In genomic region chr13:80873589-80873988, GRCh38 we compare ENCODE assay signal across 9 cellular contexts.
DNase-seq lines count a peak whose midpoint lies in the region; ATAC-seq and FAIRE-seq lines count a peak whose summit lies in the region.
"Had no signal": no experiment of that assay in that cellular context is flagged by ENCODE, and none has a peak within 500 bp of the region (broad histone marks: within the 10 kb centered on the region; RNA-seq: fewer than 3 reads in every experiment).

No MANE protein-coding gene starts in this region.

- peak in 1 of 3 experiments; percentile 0 for DNase-seq in effector memory CD8-positive, alpha-beta T cell
- DNase-seq in NCI-H2171 treated with DMSO at 0.1 percent for 48 hours (lab: John Stamatoyannopoulos, UW) (no peak), NCI-H226 (no peak), HTR-8/SVneo (ENCODE audit: insufficient read length, low spot score) (no peak), NCI-H128 (lab: John Stamatoyannopoulos, UW; ENCODE audit: unreplicated experiment) (no peak)

- no peaks in the 10 kb centered on the region for H3K36me3 Mint-ChIP-seq in effector memory CD8-positive, alpha-beta T cell (ENCODE audit: insufficient read depth)

- no peak for FAIRE-seq in HTR-8/SVneo (lab: Jason Lieb, UNC)

- no peaks in the 10 kb centered on the region for H3K27me3 Mint-ChIP-seq in effector memory CD8-positive, alpha-beta T cell

- no peak overlapping the region for H3K27ac Mint-ChIP-seq in effector memory CD8-positive, alpha-beta T cell

- H3K9me3 Mint-ChIP-seq in effector memory CD8-positive, alpha-beta T cell, result no peaks in the 10 kb centered on the region

- H3K4me1 Mint-ChIP-seq in effector memory CD8-positive, alpha-beta T cell (ENCODE audit: low read depth in 2 of 2), result no peaks in the 10 kb centered on the region

- ATAC-seq in GM18498 (IDR thresholded peaks at IDR 0.05; ENCODE audit: unreplicated experiment), result peak; percentile 96
- peak; percentile 55 for ATAC-seq in GM21576 (IDR thresholded peaks at IDR 0.05; ENCODE audit: unreplicated experiment)
- peak; percentile 83 for ATAC-seq in HG03558 (IDR thresholded peaks at IDR 0.05; ENCODE audit: extremely low read depth, unreplicated experiment)
- ATAC-seq in effector memory CD8-positive, alpha-beta T cell (replicated peaks), result peak; percentile 92
- ATAC-seq: mucosa of descending colon had no signal

- no peak overlapping the region for H3K4me3 Mint-ChIP-seq in effector memory CD8-positive, alpha-beta T cell
